In the genomic region with DNA sequence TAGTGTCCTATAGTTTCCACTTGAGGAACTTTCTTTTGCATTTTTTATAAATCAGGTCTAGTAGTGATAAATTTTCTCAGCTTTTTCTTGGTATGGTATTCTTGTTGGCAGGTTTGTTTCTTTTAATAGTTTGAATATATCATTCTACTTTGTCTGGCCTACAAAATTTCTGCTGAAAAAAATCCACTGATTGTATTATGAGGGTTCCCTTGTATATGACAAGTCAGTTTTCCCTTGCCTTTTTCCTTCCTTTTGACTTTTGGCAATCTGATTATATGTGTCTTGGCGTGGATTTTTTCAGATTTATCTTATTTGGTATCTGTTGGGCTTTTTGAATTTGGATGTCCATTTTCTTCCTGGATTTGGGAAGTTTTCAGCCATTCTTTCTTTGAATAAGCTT, we compare ENCODE assay signal across 35 cellular contexts.
"Had no signal": no experiment of that assay in that cellular context is flagged by ENCODE, and none has a peak within 500 bp of the region (broad histone marks: within the 10 kb centered on the region; RNA-seq: fewer than 3 reads in every experiment).

No MANE protein-coding gene starts in this region.

- H3K27me3 ChIP-seq: MG63 had no signal

- DNase-seq: MG63, MM.1S, MV-4-11, NCI-H1048, NCI-H1092, NCI-H1092 treated with DMSO at 0.1 percent for 48 hours, NCI-H1105, NCI-H1105 treated with DMSO at 0.1 percent for 48 hours, NCI-H1417, NCI-H1417 treated with DMSO at 0.1 percent for 48 hours, NCI-H1436, NCI-H1436 treated with DMSO at 0.1 percent for 48 hours, NCI-H146, NCI-H1694, NCI-H1694 treated with DMSO at 0.1 percent for 48 hours, NCI-H187, NCI-H187 treated with DMSO at 0.1 percent for 48 hours, NCI-H1930, NCI-H2029, NCI-H2029 treated with DMSO at 0.1 percent for 48 hours, NCI-H2081, NCI-H2081 treated with DMSO at 0.1 percent for 48 hours, NCI-H2107, NCI-H2171, NCI-H2171 treated with DMSO at 0.1 percent for 48 hours, NCI-H2227 treated with DMSO at 0.1 percent for 48 hours, NCI-H226, NCI-H345, NCI-H446, NCI-H446 treated with DMSO at 0.1 percent for 48 hours, NCI-H510A, NCI-H510A treated with DMSO at 0.1 percent for 48 hours, NCI-H524, NCI-H524 treated with DMSO at 0.1 percent for 48 hours, NCI-H526 had no signal

- H3K4me3 ChIP-seq: MG63 had no signal
